In the genomic region with DNA sequence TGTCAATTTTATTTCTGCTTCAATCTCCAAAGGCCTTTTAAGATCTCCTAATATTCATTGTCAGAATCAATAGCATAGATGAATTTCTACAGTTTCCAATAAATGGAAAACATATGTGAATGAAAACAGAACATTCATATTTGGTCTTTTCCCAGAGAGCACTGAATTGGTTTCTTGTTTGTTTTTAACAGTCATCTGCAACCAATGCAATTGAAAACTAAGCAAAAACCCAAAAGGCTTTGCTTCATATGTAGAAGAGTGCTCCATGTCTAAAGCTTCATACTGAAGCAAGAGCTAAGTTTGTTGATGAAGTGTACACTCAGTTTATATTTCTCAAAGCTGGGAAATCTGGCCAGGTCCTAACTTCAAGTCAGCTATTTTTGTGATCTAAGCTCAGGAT, we compare ENCODE assay signal across 5 cellular contexts.
"Had no signal": no experiment of that assay in that cellular context is flagged by ENCODE, and none has a peak within 500 bp of the region (broad histone marks: within the 10 kb centered on the region; RNA-seq: fewer than 3 reads in every experiment).

No MANE protein-coding gene starts in this region.

- DNase-seq: H9, HCEC 1CT, KBM-7 had no signal

- H3K27ac ChIP-seq: HL-60 had no signal

- H3K4me3 ChIP-seq: GM23338 had no signal
